1 cellular context compared by ENCODE assay signal in the genomic region with DNA sequence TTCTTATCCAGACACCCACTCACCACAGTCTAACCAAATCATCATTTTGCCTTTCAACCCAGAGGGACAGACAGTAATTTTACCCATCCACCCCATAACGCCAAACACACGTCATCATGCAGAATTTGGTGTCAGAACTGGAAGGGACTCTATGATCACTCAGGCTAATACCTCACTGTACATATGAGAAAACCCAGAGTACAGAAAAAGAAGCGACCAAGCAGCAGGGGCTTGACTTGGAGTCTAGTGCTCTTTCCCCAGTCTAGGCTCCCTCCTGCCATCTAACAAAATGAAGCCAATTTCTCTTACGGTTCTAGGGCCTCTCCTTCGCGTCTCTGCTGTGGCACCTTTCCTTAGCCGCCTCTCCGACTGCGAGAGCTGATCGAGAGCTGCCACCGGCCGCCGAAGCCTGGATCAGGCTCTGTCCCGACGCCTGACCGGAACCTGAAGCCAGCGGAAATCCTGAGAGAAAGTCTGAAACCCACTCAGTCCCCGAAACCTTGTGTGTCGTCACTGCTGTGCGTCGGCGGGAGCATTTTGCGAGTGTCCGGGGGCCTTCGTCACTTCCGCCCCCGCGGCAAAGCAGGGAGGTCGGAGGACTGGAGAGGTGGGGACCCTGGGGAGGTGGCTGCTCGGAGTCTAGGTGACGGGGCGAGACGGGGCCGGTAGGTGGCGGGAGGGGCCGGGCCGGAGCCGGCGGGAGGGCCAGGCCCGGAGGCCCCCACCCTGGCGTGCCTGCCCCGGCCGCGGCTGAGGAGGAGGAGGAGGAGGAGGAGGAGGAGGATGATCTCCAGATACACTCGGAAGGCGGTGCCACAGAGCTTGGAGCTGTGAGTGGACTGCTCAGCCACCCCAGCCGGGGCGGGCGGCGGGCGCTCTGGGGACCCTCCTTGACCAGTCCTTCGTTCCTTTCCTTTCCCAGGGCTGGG.
TF ChIP-seq lines count a peak whose summit lies in the region.

Gene ECD, minus strand, starts transcription at position 452 of the 929 bp plus-strand sequence. CDS start 4,071 bp downstream, outside the sequence.
Gene FAM149B1, plus strand, starts transcription at position 563 of the 929 bp plus-strand sequence. Its CDS starts 221 bp downstream, at position 784.

TF ChIP-seq in WTC11, 78 proteins besides CTCF, POLR2A, EP300 and RAD21 (continued from another document and continues in another):
- TF ChIP-seq ARID4B (CRISPR knock-in tag; IDR thresholded peaks at IDR 0.05; ENCODE audit: borderline replicate concordance) (no peak), NFATC4 (CRISPR knock-in tag; IDR thresholded peaks at IDR 0.05) (no peak), TEAD1 (CRISPR knock-in tag; IDR thresholded peaks at IDR 0.05) (peak; percentile 90), ERG (CRISPR knock-in tag; IDR thresholded peaks at IDR 0.05) (no peak), PRRX2 (CRISPR knock-in tag; IDR thresholded peaks at IDR 0.05) (no peak), ETV6 (CRISPR knock-in tag; IDR thresholded peaks at IDR 0.05) (no peak; the same call in 1 of the 2 replicates), ZNF138 (CRISPR knock-in tag; conservative IDR thresholded peaks at IDR 0.05) (no peak), SMAD4 (CRISPR knock-in tag; IDR thresholded peaks at IDR 0.05) (no peak), TP53 (CRISPR knock-in tag; IDR thresholded peaks at IDR 0.05) (no peak), PRDM15 (CRISPR knock-in tag; IDR thresholded peaks at IDR 0.05) (no peak), ZNF423 (CRISPR knock-in tag; IDR thresholded peaks at IDR 0.05) (no peak), ZNF281 (CRISPR knock-in tag; IDR thresholded peaks at IDR 0.05) (no peak), ZBTB21 (CRISPR knock-in tag; IDR thresholded peaks at IDR 0.05; ENCODE audit: borderline replicate concordance) (no peak), EMX1 (CRISPR knock-in tag; IDR thresholded peaks at IDR 0.05) (no peak), TEAD4 (CRISPR knock-in tag; IDR thresholded peaks at IDR 0.05) (no peak), ZNF671 (CRISPR knock-in tag; IDR thresholded peaks at IDR 0.05) (no peak), CDX4 (CRISPR knock-in tag; IDR thresholded peaks at IDR 0.05; ENCODE audit: borderline replicate concordance) (no peak)
- TF ChIP-seq, protein P1, sequence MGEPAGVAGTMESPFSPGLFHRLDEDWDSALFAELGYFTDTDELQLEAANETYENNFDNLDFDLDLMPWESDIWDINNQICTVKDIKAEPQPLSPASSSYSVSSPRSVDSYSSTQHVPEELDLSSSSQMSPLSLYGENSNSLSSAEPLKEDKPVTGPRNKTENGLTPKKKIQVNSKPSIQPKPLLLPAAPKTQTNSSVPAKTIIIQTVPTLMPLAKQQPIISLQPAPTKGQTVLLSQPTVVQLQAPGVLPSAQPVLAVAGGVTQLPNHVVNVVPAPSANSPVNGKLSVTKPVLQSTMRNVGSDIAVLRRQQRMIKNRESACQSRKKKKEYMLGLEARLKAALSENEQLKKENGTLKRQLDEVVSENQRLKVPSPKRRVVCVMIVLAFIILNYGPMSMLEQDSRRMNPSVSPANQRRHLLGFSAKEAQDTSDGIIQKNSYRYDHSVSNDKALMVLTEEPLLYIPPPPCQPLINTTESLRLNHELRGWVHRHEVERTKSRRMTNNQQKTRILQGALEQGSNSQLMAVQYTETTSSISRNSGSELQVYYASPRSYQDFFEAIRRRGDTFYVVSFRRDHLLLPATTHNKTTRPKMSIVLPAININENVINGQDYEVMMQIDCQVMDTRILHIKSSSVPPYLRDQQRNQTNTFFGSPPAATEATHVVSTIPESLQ (CRISPR knock-in tag; IDR thresholded peaks at IDR 0.05), result no peak
- TF ChIP-seq, protein P2, sequence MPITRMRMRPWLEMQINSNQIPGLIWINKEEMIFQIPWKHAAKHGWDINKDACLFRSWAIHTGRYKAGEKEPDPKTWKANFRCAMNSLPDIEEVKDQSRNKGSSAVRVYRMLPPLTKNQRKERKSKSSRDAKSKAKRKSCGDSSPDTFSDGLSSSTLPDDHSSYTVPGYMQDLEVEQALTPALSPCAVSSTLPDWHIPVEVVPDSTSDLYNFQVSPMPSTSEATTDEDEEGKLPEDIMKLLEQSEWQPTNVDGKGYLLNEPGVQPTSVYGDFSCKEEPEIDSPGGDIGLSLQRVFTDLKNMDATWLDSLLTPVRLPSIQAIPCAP (CRISPR knock-in tag; IDR thresholded peaks at IDR 0.05), result no peak
- TF ChIP-seq, protein P3, sequence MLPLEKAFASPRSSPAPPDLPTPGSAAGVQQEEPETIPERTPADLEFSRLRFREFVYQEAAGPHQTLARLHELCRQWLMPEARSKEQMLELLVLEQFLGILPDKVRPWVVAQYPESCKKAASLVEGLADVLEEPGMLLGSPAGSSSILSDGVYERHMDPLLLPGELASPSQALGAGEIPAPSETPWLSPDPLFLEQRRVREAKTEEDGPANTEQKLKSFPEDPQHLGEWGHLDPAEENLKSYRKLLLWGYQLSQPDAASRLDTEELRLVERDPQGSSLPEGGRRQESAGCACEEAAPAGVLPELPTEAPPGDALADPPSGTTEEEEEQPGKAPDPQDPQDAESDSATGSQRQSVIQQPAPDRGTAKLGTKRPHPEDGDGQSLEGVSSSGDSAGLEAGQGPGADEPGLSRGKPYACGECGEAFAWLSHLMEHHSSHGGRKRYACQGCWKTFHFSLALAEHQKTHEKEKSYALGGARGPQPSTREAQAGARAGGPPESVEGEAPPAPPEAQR (CRISPR knock-in tag; IDR thresholded peaks at IDR 0.05), result no peak
- TF ChIP-seq, protein P4, sequence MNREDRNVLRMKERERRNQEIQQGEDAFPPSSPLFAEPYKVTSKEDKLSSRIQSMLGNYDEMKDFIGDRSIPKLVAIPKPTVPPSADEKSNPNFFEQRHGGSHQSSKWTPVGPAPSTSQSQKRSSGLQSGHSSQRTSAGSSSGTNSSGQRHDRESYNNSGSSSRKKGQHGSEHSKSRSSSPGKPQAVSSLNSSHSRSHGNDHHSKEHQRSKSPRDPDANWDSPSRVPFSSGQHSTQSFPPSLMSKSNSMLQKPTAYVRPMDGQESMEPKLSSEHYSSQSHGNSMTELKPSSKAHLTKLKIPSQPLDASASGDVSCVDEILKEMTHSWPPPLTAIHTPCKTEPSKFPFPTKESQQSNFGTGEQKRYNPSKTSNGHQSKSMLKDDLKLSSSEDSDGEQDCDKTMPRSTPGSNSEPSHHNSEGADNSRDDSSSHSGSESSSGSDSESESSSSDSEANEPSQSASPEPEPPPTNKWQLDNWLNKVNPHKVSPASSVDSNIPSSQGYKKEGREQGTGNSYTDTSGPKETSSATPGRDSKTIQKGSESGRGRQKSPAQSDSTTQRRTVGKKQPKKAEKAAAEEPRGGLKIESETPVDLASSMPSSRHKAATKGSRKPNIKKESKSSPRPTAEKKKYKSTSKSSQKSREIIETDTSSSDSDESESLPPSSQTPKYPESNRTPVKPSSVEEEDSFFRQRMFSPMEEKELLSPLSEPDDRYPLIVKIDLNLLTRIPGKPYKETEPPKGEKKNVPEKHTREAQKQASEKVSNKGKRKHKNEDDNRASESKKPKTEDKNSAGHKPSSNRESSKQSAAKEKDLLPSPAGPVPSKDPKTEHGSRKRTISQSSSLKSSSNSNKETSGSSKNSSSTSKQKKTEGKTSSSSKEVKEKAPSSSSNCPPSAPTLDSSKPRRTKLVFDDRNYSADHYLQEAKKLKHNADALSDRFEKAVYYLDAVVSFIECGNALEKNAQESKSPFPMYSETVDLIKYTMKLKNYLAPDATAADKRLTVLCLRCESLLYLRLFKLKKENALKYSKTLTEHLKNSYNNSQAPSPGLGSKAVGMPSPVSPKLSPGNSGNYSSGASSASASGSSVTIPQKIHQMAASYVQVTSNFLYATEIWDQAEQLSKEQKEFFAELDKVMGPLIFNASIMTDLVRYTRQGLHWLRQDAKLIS (CRISPR knock-in tag; IDR thresholded peaks at IDR 0.05; ENCODE audit: borderline replicate concordance), result no peak
- TF ChIP-seq, protein P5, sequence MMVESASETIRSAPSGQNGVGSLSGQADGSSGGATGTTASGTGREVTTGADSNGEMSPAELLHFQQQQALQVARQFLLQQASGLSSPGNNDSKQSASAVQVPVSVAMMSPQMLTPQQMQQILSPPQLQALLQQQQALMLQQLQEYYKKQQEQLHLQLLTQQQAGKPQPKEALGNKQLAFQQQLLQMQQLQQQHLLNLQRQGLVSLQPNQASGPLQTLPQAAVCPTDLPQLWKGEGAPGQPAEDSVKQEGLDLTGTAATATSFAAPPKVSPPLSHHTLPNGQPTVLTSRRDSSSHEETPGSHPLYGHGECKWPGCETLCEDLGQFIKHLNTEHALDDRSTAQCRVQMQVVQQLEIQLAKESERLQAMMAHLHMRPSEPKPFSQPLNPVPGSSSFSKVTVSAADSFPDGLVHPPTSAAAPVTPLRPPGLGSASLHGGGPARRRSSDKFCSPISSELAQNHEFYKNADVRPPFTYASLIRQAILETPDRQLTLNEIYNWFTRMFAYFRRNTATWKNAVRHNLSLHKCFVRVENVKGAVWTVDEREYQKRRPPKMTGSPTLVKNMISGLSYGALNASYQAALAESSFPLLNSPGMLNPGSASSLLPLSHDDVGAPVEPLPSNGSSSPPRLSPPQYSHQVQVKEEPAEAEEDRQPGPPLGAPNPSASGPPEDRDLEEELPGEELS (CRISPR knock-in tag; IDR thresholded peaks at IDR 0.05), result no peak
